ENCODE assay signal across 1 cellular context in the genomic region with DNA sequence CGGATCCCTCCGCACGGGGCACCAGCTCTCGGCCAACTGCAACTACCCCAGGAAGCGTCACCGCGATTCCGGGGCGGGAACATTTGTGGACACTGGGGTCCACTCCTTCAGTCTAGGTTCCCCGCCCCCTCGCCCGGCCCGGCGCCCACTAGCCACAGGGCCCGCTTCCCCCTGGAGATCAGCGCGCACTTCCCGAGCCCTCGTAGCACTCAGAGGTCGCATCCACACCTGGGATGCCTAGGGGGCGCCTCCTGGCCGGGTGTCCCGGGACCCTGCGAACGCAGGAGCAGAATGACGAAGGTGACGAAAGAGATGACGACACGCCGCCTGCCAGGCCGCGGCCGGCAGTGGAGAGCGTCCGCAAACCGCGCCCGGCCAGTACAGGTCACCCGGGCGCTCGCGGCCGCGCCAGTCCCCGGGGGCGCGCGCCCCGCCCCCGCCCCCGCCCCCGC.
A peak's percentile ranks its signal among the peaks of the same experiment; 100 is the strongest.
TF ChIP-seq lines count a peak whose summit lies in the region.

No MANE protein-coding gene starts in this region.

TF ChIP-seq in GM12878, 131 proteins besides CTCF, POLR2A, EP300 and RAD21 (continued from another document and continues in another):
- TF ChIP-seq, protein P1, sequence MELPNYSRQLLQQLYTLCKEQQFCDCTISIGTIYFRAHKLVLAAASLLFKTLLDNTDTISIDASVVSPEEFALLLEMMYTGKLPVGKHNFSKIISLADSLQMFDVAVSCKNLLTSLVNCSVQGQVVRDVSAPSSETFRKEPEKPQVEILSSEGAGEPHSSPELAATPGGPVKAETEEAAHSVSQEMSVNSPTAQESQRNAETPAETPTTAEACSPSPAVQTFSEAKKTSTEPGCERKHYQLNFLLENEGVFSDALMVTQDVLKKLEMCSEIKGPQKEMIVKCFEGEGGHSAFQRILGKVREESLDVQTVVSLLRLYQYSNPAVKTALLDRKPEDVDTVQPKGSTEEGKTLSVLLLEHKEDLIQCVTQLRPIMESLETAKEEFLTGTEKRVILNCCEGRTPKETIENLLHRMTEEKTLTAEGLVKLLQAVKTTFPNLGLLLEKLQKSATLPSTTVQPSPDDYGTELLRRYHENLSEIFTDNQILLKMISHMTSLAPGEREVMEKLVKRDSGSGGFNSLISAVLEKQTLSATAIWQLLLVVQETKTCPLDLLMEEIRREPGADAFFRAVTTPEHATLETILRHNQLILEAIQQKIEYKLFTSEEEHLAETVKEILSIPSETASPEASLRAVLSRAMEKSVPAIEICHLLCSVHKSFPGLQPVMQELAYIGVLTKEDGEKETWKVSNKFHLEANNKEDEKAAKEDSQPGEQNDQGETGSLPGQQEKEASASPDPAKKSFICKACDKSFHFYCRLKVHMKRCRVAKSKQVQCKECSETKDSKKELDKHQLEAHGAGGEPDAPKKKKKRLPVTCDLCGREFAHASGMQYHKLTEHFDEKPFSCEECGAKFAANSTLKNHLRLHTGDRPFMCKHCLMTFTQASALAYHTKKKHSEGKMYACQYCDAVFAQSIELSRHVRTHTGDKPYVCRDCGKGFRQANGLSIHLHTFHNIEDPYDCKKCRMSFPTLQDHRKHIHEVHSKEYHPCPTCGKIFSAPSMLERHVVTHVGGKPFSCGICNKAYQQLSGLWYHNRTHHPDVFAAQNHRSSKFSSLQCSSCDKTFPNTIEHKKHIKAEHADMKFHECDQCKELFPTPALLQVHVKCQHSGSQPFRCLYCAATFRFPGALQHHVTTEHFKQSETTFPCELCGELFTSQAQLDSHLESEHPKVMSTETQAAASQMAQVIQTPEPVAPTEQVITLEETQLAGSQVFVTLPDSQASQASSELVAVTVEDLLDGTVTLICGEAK (IDR thresholded peaks at IDR 0.05; ENCODE audit: borderline replicate concordance), result no peak
- TF ChIP-seq EGR1 (IDR thresholded peaks at IDR 0.05; ENCODE audit: borderline replicate concordance in 1 of 2, low read depth in 2 of 2, low read length in 2 of 2) (0 out of 3 replicates have a peak, but pooled peaks of 1 of the 2 experiments have one; percentile 54), MYB (IDR thresholded peaks at IDR 0.05; ENCODE audit: borderline replicate concordance, low read depth, low read length) (no peak), CBX3 (IDR thresholded peaks at IDR 0.05; ENCODE audit: borderline replicate concordance, low read depth) (no peak), CREM (IDR thresholded peaks at IDR 0.05; ENCODE audit: low read depth) (peak; percentile 97), CHD1 (IDR thresholded peaks at IDR 0.05; ENCODE audit: low read depth, low read length) (no peak), SP1 (IDR thresholded peaks at IDR 0.05; ENCODE audit: low read depth, low read length) (no peak), MXI1 (IDR thresholded peaks at IDR 0.05; ENCODE audit: low read depth, low read length) (no peak), MTA3 (IDR thresholded peaks at IDR 0.05; ENCODE audit: borderline replicate concordance, low read length) (no peak), RCOR1 (conservative IDR thresholded peaks at IDR 0.05; ENCODE audit: low read depth, low read length) (0 out of 2 replicates have a peak, but pooled peaks have one; percentile 27), TCF3 (IDR thresholded peaks at IDR 0.05; ENCODE audit: borderline replicate concordance, insufficient read depth, low read depth, low read length) (0 out of 2 replicates have a peak, but pooled peaks have one; percentile 32), SPI1 (IDR thresholded peaks at IDR 0.05; ENCODE audit: borderline replicate concordance, insufficient read depth, low read depth, low read length) (no peak), RAD51 (IDR thresholded peaks at IDR 0.05) (no peak), TCF7 (IDR thresholded peaks at IDR 0.05; ENCODE audit: borderline replicate concordance) (no peak), BHLHE40 (IDR thresholded peaks at IDR 0.05; ENCODE audit: borderline replicate concordance in 1 of 2, low read depth in 2 of 2, low read length in 1 of 2) (peak; percentile 58 to 77; a peak in 2 of 4 replicates), MEF2B (IDR thresholded peaks at IDR 0.05; ENCODE audit: partially characterized antibody, poor library complexity, severe bottlenecking) (peak; percentile 42), IKZF1 (conservative IDR thresholded peaks at IDR 0.05) (peak; percentile 84), CEBPB (IDR thresholded peaks at IDR 0.05; ENCODE audit: borderline replicate concordance in 1 of 2, low read depth in 2 of 2, low read length in 2 of 2) (no peak)
- TF ChIP-seq, protein P2, sequence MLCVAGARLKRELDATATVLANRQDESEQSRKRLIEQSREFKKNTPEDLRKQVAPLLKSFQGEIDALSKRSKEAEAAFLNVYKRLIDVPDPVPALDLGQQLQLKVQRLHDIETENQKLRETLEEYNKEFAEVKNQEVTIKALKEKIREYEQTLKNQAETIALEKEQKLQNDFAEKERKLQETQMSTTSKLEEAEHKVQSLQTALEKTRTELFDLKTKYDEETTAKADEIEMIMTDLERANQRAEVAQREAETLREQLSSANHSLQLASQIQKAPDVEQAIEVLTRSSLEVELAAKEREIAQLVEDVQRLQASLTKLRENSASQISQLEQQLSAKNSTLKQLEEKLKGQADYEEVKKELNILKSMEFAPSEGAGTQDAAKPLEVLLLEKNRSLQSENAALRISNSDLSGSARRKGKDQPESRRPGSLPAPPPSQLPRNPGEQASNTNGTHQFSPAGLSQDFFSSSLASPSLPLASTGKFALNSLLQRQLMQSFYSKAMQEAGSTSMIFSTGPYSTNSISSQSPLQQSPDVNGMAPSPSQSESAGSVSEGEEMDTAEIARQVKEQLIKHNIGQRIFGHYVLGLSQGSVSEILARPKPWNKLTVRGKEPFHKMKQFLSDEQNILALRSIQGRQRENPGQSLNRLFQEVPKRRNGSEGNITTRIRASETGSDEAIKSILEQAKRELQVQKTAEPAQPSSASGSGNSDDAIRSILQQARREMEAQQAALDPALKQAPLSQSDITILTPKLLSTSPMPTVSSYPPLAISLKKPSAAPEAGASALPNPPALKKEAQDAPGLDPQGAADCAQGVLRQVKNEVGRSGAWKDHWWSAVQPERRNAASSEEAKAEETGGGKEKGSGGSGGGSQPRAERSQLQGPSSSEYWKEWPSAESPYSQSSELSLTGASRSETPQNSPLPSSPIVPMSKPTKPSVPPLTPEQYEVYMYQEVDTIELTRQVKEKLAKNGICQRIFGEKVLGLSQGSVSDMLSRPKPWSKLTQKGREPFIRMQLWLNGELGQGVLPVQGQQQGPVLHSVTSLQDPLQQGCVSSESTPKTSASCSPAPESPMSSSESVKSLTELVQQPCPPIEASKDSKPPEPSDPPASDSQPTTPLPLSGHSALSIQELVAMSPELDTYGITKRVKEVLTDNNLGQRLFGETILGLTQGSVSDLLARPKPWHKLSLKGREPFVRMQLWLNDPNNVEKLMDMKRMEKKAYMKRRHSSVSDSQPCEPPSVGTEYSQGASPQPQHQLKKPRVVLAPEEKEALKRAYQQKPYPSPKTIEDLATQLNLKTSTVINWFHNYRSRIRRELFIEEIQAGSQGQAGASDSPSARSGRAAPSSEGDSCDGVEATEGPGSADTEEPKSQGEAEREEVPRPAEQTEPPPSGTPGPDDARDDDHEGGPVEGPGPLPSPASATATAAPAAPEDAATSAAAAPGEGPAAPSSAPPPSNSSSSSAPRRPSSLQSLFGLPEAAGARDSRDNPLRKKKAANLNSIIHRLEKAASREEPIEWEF (IDR thresholded peaks at IDR 0.05; ENCODE audit: insufficient replicate concordance, low read depth, low read length), result no peak
- TF ChIP-seq, protein P3, sequence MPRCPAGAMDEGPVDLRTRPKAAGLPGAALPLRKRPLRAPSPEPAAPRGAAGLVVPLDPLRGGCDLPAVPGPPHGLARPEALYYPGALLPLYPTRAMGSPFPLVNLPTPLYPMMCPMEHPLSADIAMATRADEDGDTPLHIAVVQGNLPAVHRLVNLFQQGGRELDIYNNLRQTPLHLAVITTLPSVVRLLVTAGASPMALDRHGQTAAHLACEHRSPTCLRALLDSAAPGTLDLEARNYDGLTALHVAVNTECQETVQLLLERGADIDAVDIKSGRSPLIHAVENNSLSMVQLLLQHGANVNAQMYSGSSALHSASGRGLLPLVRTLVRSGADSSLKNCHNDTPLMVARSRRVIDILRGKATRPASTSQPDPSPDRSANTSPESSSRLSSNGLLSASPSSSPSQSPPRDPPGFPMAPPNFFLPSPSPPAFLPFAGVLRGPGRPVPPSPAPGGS (IDR thresholded peaks at IDR 0.05; ENCODE audit: borderline replicate concordance, insufficient read depth, low read depth, low read length, poor library complexity, severe bottlenecking), result no peak
- TF ChIP-seq, protein P4, sequence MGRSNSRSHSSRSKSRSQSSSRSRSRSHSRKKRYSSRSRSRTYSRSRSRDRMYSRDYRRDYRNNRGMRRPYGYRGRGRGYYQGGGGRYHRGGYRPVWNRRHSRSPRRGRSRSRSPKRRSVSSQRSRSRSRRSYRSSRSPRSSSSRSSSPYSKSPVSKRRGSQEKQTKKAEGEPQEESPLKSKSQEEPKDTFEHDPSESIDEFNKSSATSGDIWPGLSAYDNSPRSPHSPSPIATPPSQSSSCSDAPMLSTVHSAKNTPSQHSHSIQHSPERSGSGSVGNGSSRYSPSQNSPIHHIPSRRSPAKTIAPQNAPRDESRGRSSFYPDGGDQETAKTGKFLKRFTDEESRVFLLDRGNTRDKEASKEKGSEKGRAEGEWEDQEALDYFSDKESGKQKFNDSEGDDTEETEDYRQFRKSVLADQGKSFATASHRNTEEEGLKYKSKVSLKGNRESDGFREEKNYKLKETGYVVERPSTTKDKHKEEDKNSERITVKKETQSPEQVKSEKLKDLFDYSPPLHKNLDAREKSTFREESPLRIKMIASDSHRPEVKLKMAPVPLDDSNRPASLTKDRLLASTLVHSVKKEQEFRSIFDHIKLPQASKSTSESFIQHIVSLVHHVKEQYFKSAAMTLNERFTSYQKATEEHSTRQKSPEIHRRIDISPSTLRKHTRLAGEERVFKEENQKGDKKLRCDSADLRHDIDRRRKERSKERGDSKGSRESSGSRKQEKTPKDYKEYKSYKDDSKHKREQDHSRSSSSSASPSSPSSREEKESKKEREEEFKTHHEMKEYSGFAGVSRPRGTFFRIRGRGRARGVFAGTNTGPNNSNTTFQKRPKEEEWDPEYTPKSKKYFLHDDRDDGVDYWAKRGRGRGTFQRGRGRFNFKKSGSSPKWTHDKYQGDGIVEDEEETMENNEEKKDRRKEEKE (IDR thresholded peaks at IDR 0.05), result no peak
- TF ChIP-seq, protein P5, sequence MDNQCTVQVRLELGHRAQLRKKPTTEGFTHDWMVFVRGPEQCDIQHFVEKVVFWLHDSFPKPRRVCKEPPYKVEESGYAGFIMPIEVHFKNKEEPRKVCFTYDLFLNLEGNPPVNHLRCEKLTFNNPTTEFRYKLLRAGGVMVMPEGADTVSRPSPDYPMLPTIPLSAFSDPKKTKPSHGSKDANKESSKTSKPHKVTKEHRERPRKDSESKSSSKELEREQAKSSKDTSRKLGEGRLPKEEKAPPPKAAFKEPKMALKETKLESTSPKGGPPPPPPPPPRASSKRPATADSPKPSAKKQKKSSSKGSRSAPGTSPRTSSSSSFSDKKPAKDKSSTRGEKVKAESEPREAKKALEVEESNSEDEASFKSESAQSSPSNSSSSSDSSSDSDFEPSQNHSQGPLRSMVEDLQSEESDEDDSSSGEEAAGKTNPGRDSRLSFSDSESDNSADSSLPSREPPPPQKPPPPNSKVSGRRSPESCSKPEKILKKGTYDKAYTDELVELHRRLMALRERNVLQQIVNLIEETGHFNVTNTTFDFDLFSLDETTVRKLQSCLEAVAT (IDR thresholded peaks at IDR 0.05), result no peak
- TF ChIP-seq, protein P6, sequence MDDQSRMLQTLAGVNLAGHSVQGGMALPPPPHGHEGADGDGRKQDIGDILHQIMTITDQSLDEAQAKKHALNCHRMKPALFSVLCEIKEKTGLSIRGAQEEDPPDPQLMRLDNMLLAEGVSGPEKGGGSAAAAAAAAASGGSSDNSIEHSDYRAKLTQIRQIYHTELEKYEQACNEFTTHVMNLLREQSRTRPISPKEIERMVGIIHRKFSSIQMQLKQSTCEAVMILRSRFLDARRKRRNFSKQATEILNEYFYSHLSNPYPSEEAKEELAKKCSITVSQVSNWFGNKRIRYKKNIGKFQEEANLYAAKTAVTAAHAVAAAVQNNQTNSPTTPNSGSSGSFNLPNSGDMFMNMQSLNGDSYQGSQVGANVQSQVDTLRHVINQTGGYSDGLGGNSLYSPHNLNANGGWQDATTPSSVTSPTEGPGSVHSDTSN (IDR thresholded peaks at IDR 0.05; ENCODE audit: insufficient replicate concordance, low read depth, low read length), result no peak
- TF ChIP-seq, protein P7, sequence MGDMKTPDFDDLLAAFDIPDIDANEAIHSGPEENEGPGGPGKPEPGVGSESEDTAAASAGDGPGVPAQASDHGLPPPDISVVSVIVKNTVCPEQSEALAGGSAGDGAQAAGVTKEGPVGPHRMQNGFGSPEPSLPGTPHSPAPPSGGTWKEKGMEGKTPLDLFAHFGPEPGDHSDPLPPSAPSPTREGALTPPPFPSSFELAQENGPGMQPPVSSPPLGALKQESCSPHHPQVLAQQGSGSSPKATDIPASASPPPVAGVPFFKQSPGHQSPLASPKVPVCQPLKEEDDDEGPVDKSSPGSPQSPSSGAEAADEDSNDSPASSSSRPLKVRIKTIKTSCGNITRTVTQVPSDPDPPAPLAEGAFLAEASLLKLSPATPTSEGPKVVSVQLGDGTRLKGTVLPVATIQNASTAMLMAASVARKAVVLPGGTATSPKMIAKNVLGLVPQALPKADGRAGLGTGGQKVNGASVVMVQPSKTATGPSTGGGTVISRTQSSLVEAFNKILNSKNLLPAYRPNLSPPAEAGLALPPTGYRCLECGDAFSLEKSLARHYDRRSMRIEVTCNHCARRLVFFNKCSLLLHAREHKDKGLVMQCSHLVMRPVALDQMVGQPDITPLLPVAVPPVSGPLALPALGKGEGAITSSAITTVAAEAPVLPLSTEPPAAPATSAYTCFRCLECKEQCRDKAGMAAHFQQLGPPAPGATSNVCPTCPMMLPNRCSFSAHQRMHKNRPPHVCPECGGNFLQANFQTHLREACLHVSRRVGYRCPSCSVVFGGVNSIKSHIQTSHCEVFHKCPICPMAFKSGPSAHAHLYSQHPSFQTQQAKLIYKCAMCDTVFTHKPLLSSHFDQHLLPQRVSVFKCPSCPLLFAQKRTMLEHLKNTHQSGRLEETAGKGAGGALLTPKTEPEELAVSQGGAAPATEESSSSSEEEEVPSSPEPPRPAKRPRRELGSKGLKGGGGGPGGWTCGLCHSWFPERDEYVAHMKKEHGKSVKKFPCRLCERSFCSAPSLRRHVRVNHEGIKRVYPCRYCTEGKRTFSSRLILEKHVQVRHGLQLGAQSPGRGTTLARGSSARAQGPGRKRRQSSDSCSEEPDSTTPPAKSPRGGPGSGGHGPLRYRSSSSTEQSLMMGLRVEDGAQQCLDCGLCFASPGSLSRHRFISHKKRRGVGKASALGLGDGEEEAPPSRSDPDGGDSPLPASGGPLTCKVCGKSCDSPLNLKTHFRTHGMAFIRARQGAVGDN (IDR thresholded peaks at IDR 0.05), result no peak
